28 cellular contexts compared by ENCODE assay signal in the genomic region with DNA sequence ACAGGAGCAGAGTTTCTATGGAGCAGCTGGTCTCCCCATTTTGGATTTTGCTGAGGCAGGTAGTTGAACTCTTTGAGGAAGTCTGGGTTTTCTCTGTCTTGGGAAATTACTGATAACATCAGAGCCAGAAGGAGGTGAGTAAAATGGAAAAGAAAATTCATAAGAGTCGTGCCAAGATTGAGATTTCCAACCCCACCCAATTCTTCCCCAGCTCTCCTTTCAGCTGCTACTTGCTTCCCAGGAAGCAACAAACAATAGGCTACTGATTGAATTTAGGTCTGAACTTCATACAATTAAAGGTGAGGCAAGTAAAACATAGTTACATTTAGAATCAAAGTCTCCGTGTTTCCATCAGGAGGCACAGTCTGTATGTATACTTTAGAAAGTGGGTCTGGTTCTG.
"Had no signal": no experiment of that assay in that cellular context is flagged by ENCODE, and none has a peak within 500 bp of the region (broad histone marks: within the 10 kb centered on the region; RNA-seq: fewer than 3 reads in every experiment).

No MANE protein-coding gene starts in this region.

- H3K27me3 ChIP-seq: body of pancreas, cardiac muscle cell, esophagus muscularis mucosa, gastroesophageal sphincter had no signal

- H3K4me1 ChIP-seq: body of pancreas, esophagus muscularis mucosa, gastroesophageal sphincter had no signal

- H3K36me3 ChIP-seq: cardiac muscle cell, gastroesophageal sphincter, WERI-Rb-1 had no signal

- H3K4me3 ChIP-seq: body of pancreas, cardiac muscle cell, esophagus muscularis mucosa, gastroesophageal sphincter had no signal

- H3K9me3 ChIP-seq: body of pancreas, esophagus muscularis mucosa, gastroesophageal sphincter had no signal

- H3K27ac ChIP-seq: body of pancreas, cardiac muscle cell, esophagus muscularis mucosa, gastroesophageal sphincter, WERI-Rb-1 had no signal

- DNase-seq: activated B cell treated with CpG ODN at 0.5 μM for 24 hours; activated CD4-positive, alpha-beta T cell treated with anti-CD3 and anti-CD28 coated beads for 48 hours; activated CD4-positive, alpha-beta T cell treated with anti-CD3 and anti-CD28 coated beads, Interleukin-2, amount 50 U/mL, for 1 hour; activated CD4-positive, alpha-beta T cell treated with anti-CD3 and anti-CD28 coated beads, Interleukin-2, amount 50 U/mL, for 48 hours; activated CD8-positive, alpha-beta memory T cell treated with anti-CD3 and anti-CD28 coated beads for 24 hours; activated CD8-positive, alpha-beta T cell treated with anti-CD3 and anti-CD28 coated beads for 36 hours; activated effector memory CD4-positive, alpha-beta T cell treated with Interleukin-2 at 50 U/mL for 16 hours; activated gamma-delta T cell treated with Interleukin-2 at 50 U/mL for 16 hours; activated naive CD4-positive, alpha-beta T cell treated with anti-CD3 and anti-CD28 coated beads, Interleukin-2, amount 50 U/mL, for 16 hours; activated naive CD4-positive, alpha-beta T cell treated with Interleukin-2 at 50 U/mL for 16 hours; activated T-cell treated with anti-CD3 and anti-CD28 coated beads, Interleukin-2, amount 50 U/mL, for 4 hours; amniotic stem cell; anterior cingulate cortex; body of pancreas; cortex of kidney; effector CD8-positive, alpha-beta T cell; erythroblast; foreskin melanocyte; T-helper 1 cell; T-helper 17 cell; T1000; WERI-Rb-1 had no signal

- ATAC-seq: activated CD4-positive, CD25-positive, alpha-beta regulatory T cell treated with anti-CD3 and anti-CD28 coated beads, Interleukin-2, amount 50 U/mL, for 24 hours; activated CD8-positive, alpha-beta T cell treated with anti-CD3 and anti-CD28 coated beads for 36 hours; activated T-cell treated with anti-CD3 and anti-CD28 coated beads, Interleukin-2, amount 50 U/mL, for 4 hours; activated T-helper 17 cell treated with anti-CD3 and anti-CD28 coated beads, Interleukin-2, amount 50 U/mL, for 72 hours; body of pancreas; gastroesophageal sphincter; SK-N-SH treated with all-trans-retinoic acid at 6 μM for 48 hours; T-helper 17 cell had no signal
